Comparison of ENCODE assay signal across 1 cellular context in genomic region chrX:16826207-16826606, GRCh38.
TF ChIP-seq lines count a peak whose summit lies in the region.

No MANE protein-coding gene starts in this region.

TF ChIP-seq in HEK293, 187 proteins besides CTCF, POLR2A, EP300 and RAD21 (continued from another document):
- TF ChIP-seq ZBTB10 (tag by site-specific recombination; IDR thresholded peaks at IDR 0.05) (no peak), ZNF654 (tag by site-specific recombination; IDR thresholded peaks at IDR 0.05; ENCODE audit: low read depth) (peak; percentile 69), BCL11A (tag by site-specific recombination; IDR thresholded peaks at IDR 0.05; ENCODE audit: low read depth) (no peak)
TF ChIP-seq in HEK293: peak in this region for 3.
